Comparison of ENCODE assay signal across 19 cellular contexts in genomic region chr7:47338031-47338430, GRCh38.
DNase-seq lines count a peak whose midpoint lies in the region; ATAC-seq and TF ChIP-seq lines count a peak whose summit lies in the region.
"Had no signal": no experiment of that assay in that cellular context is flagged by ENCODE, and none has a peak within 500 bp of the region (broad histone marks: within the 10 kb centered on the region; RNA-seq: fewer than 3 reads in every experiment).

No MANE protein-coding gene starts in this region.

- peaks cover 11% of the 10 kb centered on the region for H3K79me2 ChIP-seq in hepatocyte
- no peaks in the 10 kb centered on the region for H3K79me2 ChIP-seq in GM23338 (replicated peaks; ENCODE audit: insufficient read depth)

- TF ChIP-seq POLR2A in gastroesophageal sphincter (IDR thresholded peaks at IDR 0.05) = no peak

- H3K36me3 ChIP-seq in right atrium auricular region (no peaks in the 10 kb centered on the region), heart right ventricle (peaks cover 0 to 73% (median 0%) of the 10 kb centered on the region in 9 donors), hepatocyte (replicated peaks; ENCODE audit: insufficient read depth, low read depth) (no peaks in the 10 kb centered on the region), gastroesophageal sphincter (no peaks in the 10 kb centered on the region), GM23338 (ENCODE audit: insufficient read depth) (no peaks in the 10 kb centered on the region)

- peak overlapping the region; percentile 76 to 96 for H3K27ac ChIP-seq in right atrium auricular region
- H3K27ac ChIP-seq in heart right ventricle = peak overlapping the region in 1 of 10 donors; percentile 82
- H3K27ac ChIP-seq in hepatocyte = peak overlapping the region; percentile 35
- no peak overlapping the region for H3K27ac ChIP-seq in gastroesophageal sphincter
- no peak overlapping the region for H3K27ac ChIP-seq in GM23338 (ENCODE audit: low read depth)
- H3K27ac ChIP-seq: C4-2B, Peyer's patch, SJCRH30 had no signal

- TF ChIP-seq EP300 in gastroesophageal sphincter (IDR thresholded peaks at IDR 0.05) = no peak

- no peak overlapping the region for H3K4me3 Mint-ChIP-seq in GM23338
- H3K4me3 Mint-ChIP-seq: CD8-positive, alpha-beta memory T cell; HFFc6 had no signal

- no peaks in the 10 kb centered on the region for H3K9me3 Mint-ChIP-seq in GM23338
- H3K9me3 Mint-ChIP-seq: HFFc6 had no signal

- no peak for DNase-seq in right atrium auricular region (ENCODE audit: low spot score)
- no peak for DNase-seq in heart right ventricle
- DNase-seq in cardiac fibroblast (ENCODE audit: low read depth in 2 of 2) = peak; percentile 11 to 26
- no peak for DNase-seq in hepatocyte (ENCODE audit: low spot score)
- no peak for DNase-seq in NCI-H748 treated with DMSO at 0.1 percent for 48 hours (lab: John Stamatoyannopoulos, UW)
- no peak for DNase-seq in hippocampal formation (lab: John Stamatoyannopoulos, UW)
- DNase-seq in GM23338 (ENCODE audit: low spot score) = no peak
- DNase-seq: CD8-positive, alpha-beta memory T cell; GDM1; HFFc6; NCI-H1092 treated with DMSO at 0.1 percent for 48 hours; NCI-H1436 treated with DMSO at 0.1 percent for 48 hours; NCI-H2029 treated with DMSO at 0.1 percent for 48 hours; NCI-H510A treated with DMSO at 0.1 percent for 48 hours; NCI-H774; SJCRH30 had no signal

- H2AFZ ChIP-seq in hepatocyte = no peak overlapping the region
- H2AFZ ChIP-seq in GM23338 = no peak overlapping the region

- intact Hi-C loops in heart right ventricle (cut with DNase I) = loop anchor here in 3 of 10 donors (5.0 to 10.0 kb wide), 5 partner anchors 51 to 71 kb away; no protein-coding TSS in a partner anchor

- H3K4me1 ChIP-seq in right atrium auricular region (peaks cover 0 to 43% of the 10 kb centered on the region in 2 donors), heart right ventricle (peaks cover 0 to 52% (median 25%) of the 10 kb centered on the region in 9 donors), hepatocyte (ENCODE audit: insufficient read depth) (peaks cover 33% of the 10 kb centered on the region), gastroesophageal sphincter (peaks cover 5 to 37% (median 14%) of the 10 kb centered on the region in 3 donors), GM23338 (ENCODE audit: insufficient read depth) (peaks cover 8% of the 10 kb centered on the region)
- H3K4me1 ChIP-seq: Peyer's patch had no signal

- H3K4me3 ChIP-seq in right atrium auricular region = no peak overlapping the region
- H3K4me3 ChIP-seq in heart right ventricle = no peak overlapping the region
- H3K4me3 ChIP-seq in cardiac fibroblast (replicated peaks in 1 of 2; ENCODE audit: low read depth in 2 of 2, low read length in 2 of 2) = no peak overlapping the region
- H3K4me3 ChIP-seq in hepatocyte = no peak overlapping the region
- no peak overlapping the region for H3K4me3 ChIP-seq in gastroesophageal sphincter
- no peak overlapping the region for H3K4me3 ChIP-seq in GM23338
- H3K4me3 ChIP-seq: Peyer's patch, SJCRH30 had no signal

- no peak overlapping the region for H3K27ac Mint-ChIP-seq in GM23338
- H3K27ac Mint-ChIP-seq: CD8-positive, alpha-beta memory T cell; HFFc6 had no signal

- TF ChIP-seq CTCF in right atrium auricular region (IDR thresholded peaks at IDR 0.05) (no peak), heart right ventricle (IDR thresholded peaks at IDR 0.05) (no peak), cardiac fibroblast (IDR thresholded peaks at IDR 0.05; ENCODE audit: low read depth, low read length) (no peak), hepatocyte (IDR thresholded peaks at IDR 0.05; ENCODE audit: poor library complexity) (no peak), gastroesophageal sphincter (IDR thresholded peaks at IDR 0.05) (no peak), GM23338 (conservative IDR thresholded peaks at IDR 0.05; ENCODE audit: low read depth in 2 of 2) (no peak)

- H4K20me1 ChIP-seq in hepatocyte (ENCODE audit: insufficient read depth, poor library complexity, severe bottlenecking) (no peaks in the 10 kb centered on the region), GM23338 (replicated peaks; ENCODE audit: insufficient read depth) (no peaks in the 10 kb centered on the region; the same call in 1 of the 2 replicates)

- no peaks in the 10 kb centered on the region for H3F3A ChIP-seq in GM23338 (replicated peaks; ENCODE audit: low read depth)

- ATAC-seq in heart right ventricle (no peak), gastroesophageal sphincter (no peak), GM23338 (no peak)

- H3K4me1 Mint-ChIP-seq in GM23338 = peaks cover 21% of the 10 kb centered on the region
- H3K4me1 Mint-ChIP-seq: CD8-positive, alpha-beta memory T cell had no signal

- H3K4me2 ChIP-seq in hepatocyte (no peak overlapping the region), GM23338 (no peak overlapping the region)

- whole genome bisulfite sequencing in heart right ventricle, 2 donors = 85 to 90% methylated on average over 1 of the region's 1 CpG
- WGBS in hepatocyte (ENCODE audit: low lambda C conversion rate, missing lambda C conversion rate) = 81% methylated on average over 1 of the region's 1 CpG
- 79 to 91% methylated on average over 1 of the region's 1 CpG for WGBS in gastroesophageal sphincter (ENCODE audit: low coverage in 1 of 2), 2 donors

- no peaks in the 10 kb centered on the region for H3K9me2 ChIP-seq in hepatocyte (replicated peaks; ENCODE audit: insufficient read depth)
- H3K9me2 ChIP-seq in GM23338 (ENCODE audit: insufficient read depth) = no peaks in the 10 kb centered on the region

- no peaks in the 10 kb centered on the region; the same call in 2 of the 3 replicates for H3K36me3 Mint-ChIP-seq in GM23338 (ENCODE audit: low read depth)
- H3K36me3 Mint-ChIP-seq: CD8-positive, alpha-beta memory T cell had no signal

- H3K27me3 ChIP-seq in right atrium auricular region = no peaks in the 10 kb centered on the region
- no peaks in the 10 kb centered on the region for H3K27me3 ChIP-seq in heart right ventricle
- H3K27me3 ChIP-seq in hepatocyte = no peaks in the 10 kb centered on the region
- no peaks in the 10 kb centered on the region for H3K27me3 ChIP-seq in gastroesophageal sphincter
- H3K27me3 ChIP-seq in GM23338 (ENCODE audit: insufficient read depth) = no peaks in the 10 kb centered on the region
- H3K27me3 ChIP-seq: Peyer's patch, SJCRH30 had no signal

- peaks cover 3% of the 10 kb centered on the region for H3K27me3 Mint-ChIP-seq in GM23338 (ENCODE audit: insufficient read depth, low read depth, poor library complexity)
- H3K27me3 Mint-ChIP-seq: CD8-positive, alpha-beta memory T cell had no signal

- no peaks in the 10 kb centered on the region for H3K9me3 ChIP-seq in right atrium auricular region
- H3K9me3 ChIP-seq in heart right ventricle = peaks cover 0 to 5% (median 0%) of the 10 kb centered on the region in 11 donors
- H3K9me3 ChIP-seq in hepatocyte (ENCODE audit: low read depth) = no peaks in the 10 kb centered on the region
- H3K9me3 ChIP-seq in gastroesophageal sphincter = peaks cover 0 to 10% (median 0%) of the 10 kb centered on the region in 3 donors
- H3K9me3 ChIP-seq: Peyer's patch, SJCRH30 had no signal

TF ChIP-seq in GM23338, 12 proteins besides CTCF, POLR2A, EP300 and RAD21 (continues in another document):
- TF ChIP-seq REST (IDR thresholded peaks at IDR 0.05; ENCODE audit: unreplicated experiment) (no peak), ZNF331 (CRISPR knock-in tag; IDR thresholded peaks at IDR 0.05; ENCODE audit: low read depth) (no peak), EZH2 (IDR thresholded peaks at IDR 0.05; ENCODE audit: low read depth, unreplicated experiment) (no peak), POLR2AphosphoS5 (IDR thresholded peaks at IDR 0.05; ENCODE audit: low read depth) (no peak), ETS1 (IDR thresholded peaks at IDR 0.05) (no peak), EZH2phosphoT487 (IDR thresholded peaks at IDR 0.05; ENCODE audit: unreplicated experiment) (no peak)

Comparison
In these comparisons a context has a peak if more than half of its experiments do, and no peak if none do; other contexts are left out.
1. DNase-seq: peak in cardiac fibroblast (2 of 2); none in right atrium auricular region (single experiment), heart right ventricle (0 of 2), hepatocyte (single experiment), NCI-H748 treated with DMSO at 0.1 percent for 48 hours (single experiment), hippocampal formation (0 of 2) and GM23338 (single experiment).
2. H3K27ac ChIP-seq: peak in right atrium auricular region (2 of 2) and hepatocyte (single experiment); none in gastroesophageal sphincter (0 of 4) and GM23338 (single experiment).